Comparison of ENCODE assay signal across 13 cellular contexts in genomic region chr15:29141908-29142747, GRCh38.
DNase-seq lines count a peak whose midpoint lies in the region; ATAC-seq and TF ChIP-seq lines count a peak whose summit lies in the region.
"Had no signal": no experiment of that assay in that cellular context is flagged by ENCODE, and none has a peak within 500 bp of the region (broad histone marks: within the 10 kb centered on the region; RNA-seq: fewer than 3 reads in every experiment).

No MANE protein-coding gene starts in this region.

- peak overlapping the region in 10 of 11 experiments; percentile 11 to 71 (median 52); a peak in 17 of 22 replicates for H3K4me2 ChIP-seq in BLaER1 treated with 17β-estradiol and CSF1 and Interleukin-3, amounts not matched to agents 10 nM and 100 nM
- no peak overlapping the region for H3K4me2 ChIP-seq in H9 (ENCODE audit: insufficient read depth, insufficient read length, low read length)
- H3K4me2 ChIP-seq in mesendoderm (ENCODE audit: low read length) = no peak overlapping the region

- H2AK5ac ChIP-seq in H9 (ENCODE audit: insufficient read length, low read length) (no peak overlapping the region), mesendoderm (ENCODE audit: low read length) (no peak overlapping the region)

- H3K27ac ChIP-seq in BLaER1 treated with 17β-estradiol and CSF1 and Interleukin-3, amounts not matched to agents 10 nM and 100 nM = peak overlapping the region in 2 of 11 experiments; percentile 1 to 4; a peak in 1 of 22 replicates
- no peak overlapping the region for H3K27ac ChIP-seq in H9 (ENCODE audit: insufficient read length, low read depth, low read length)
- peak overlapping the region; percentile 79 for H3K27ac ChIP-seq in VCaP
- H3K27ac ChIP-seq in mesendoderm (ENCODE audit: low read depth, low read length) = no peak overlapping the region

- no peak overlapping the region for H4K91ac ChIP-seq in H9 (ENCODE audit: insufficient read length, low read depth, low read length)

- no peak overlapping the region for H2AFZ ChIP-seq in H9 (ENCODE audit: low read length)

- H4K8ac ChIP-seq in H9 (replicated peaks; ENCODE audit: insufficient read length, low read depth, low read length) (no peak overlapping the region), mesendoderm (ENCODE audit: low read depth, low read length) (no peak overlapping the region)

- H3K18ac ChIP-seq in H9 (ENCODE audit: insufficient read length, low read depth, low read length) (no peak overlapping the region), mesendoderm (ENCODE audit: low read length) (peak overlapping the region; percentile 29)

- no peak overlapping the region for H3K4me3 ChIP-seq in BLaER1 treated with 17β-estradiol and CSF1 and Interleukin-3, amounts not matched to agents 10 nM and 100 nM
- H3K4me3 ChIP-seq in mesendoderm (ENCODE audit: low read length) = no peak overlapping the region

- H3K79me1 ChIP-seq in H9 (ENCODE audit: insufficient read depth, low read depth, low read length, poor library complexity, severe bottlenecking) (no peaks in the 10 kb centered on the region), mesendoderm (ENCODE audit: low read length) (no peaks in the 10 kb centered on the region)

- H3K4me1 Mint-ChIP-seq in H9 = peaks cover 24% of the 10 kb centered on the region in 2 experiments
- peaks cover 8 to 14% of the 10 kb centered on the region in 2 donors for H3K4me1 Mint-ChIP-seq in natural killer cell treated with Interleukin-12 subunit alpha and Interleukin-12 subunit beta and Interleukin-15 and Interleukin-18, amount 100 ng/mL, for 72 hours (ENCODE audit: low read depth in 2 of 2)

- H3K27me3 ChIP-seq in BLaER1 treated with 17β-estradiol and CSF1 and Interleukin-3, amounts not matched to agents 10 nM and 100 nM = no peaks in the 10 kb centered on the region
- no peaks in the 10 kb centered on the region for H3K27me3 ChIP-seq in H9 (ENCODE audit: insufficient read depth, low read length)
- no peaks in the 10 kb centered on the region for H3K27me3 ChIP-seq in mesendoderm (ENCODE audit: insufficient read depth, low read length, poor library complexity)

- peaks cover 8 to 26% (median 17%) of the 10 kb centered on the region in 10 experiments; a peak in 19 of 20 replicates for H3K4me1 ChIP-seq in BLaER1 treated with 17β-estradiol and CSF1 and Interleukin-3, amounts not matched to agents 10 nM and 100 nM
- H3K4me1 ChIP-seq in H9 (ENCODE audit: insufficient read depth, low read length) (peaks cover 5% of the 10 kb centered on the region; the same call in 1 of the 2 replicates), mesendoderm (ENCODE audit: control insufficient read depth, low read depth, low read length) (peaks cover 3% of the 10 kb centered on the region)

- H3K36me3 Mint-ChIP-seq in H9 (ENCODE audit: insufficient read depth in 1 of 3, low read depth in 3 of 3) = no peaks in the 10 kb centered on the region
- H3K36me3 Mint-ChIP-seq in natural killer cell treated with Interleukin-12 subunit alpha and Interleukin-12 subunit beta and Interleukin-15 and Interleukin-18, amount 100 ng/mL, for 72 hours = no peaks in the 10 kb centered on the region
- H3K36me3 Mint-ChIP-seq: activated CD4-positive, alpha-beta memory T cell treated with anti-CD3 and anti-CD28 coated beads for 36 hours had no signal

- TF ChIP-seq CTCF in H9 (conservative IDR thresholded peaks at IDR 0.05) (no peak), VCaP (conservative IDR thresholded peaks at IDR 0.05) (no peak)

- H2BK5ac ChIP-seq in H9 (ENCODE audit: insufficient read length, low read length) = no peak overlapping the region
- H2BK5ac ChIP-seq in mesendoderm (ENCODE audit: low read length) = no peak overlapping the region

- H2BK15ac ChIP-seq in H9 (ENCODE audit: low read depth, low read length) = no peak overlapping the region
- no peak overlapping the region for H2BK15ac ChIP-seq in mesendoderm (replicated peaks; ENCODE audit: low read depth)

- no peak overlapping the region for H3K4me3 Mint-ChIP-seq in H9
- no peak overlapping the region for H3K4me3 Mint-ChIP-seq in natural killer cell treated with Interleukin-12 subunit alpha and Interleukin-12 subunit beta and Interleukin-15 and Interleukin-18, amount 100 ng/mL, for 72 hours
- H3K4me3 Mint-ChIP-seq: activated CD4-positive, alpha-beta memory T cell treated with anti-CD3 and anti-CD28 coated beads for 36 hours; T-helper 1 cell treated with Interleukin-12 subunit alpha and Interleukin-12 subunit beta and Interleukin-4 antibody, amounts not matched to agents 30 μg/mL and 1 μg/mL, for 36 hours had no signal

- H3K14ac ChIP-seq in H9 (ENCODE audit: insufficient read depth, low read length) = no peak overlapping the region

- no peak overlapping the region for H2BK120ac ChIP-seq in H9 (ENCODE audit: low read depth, low read length, poor library complexity, severe bottlenecking)
- no peak overlapping the region for H2BK120ac ChIP-seq in mesendoderm (ENCODE audit: low read depth, low read length)

- no CpG with 5 or more reads among the region's 10 CpGs for WGBS in H9 (ENCODE audit: extremely low coverage, insufficient read length, low lambda C conversion rate)
- no CpG with 5 or more reads among the region's 10 CpGs for WGBS in mesendoderm (ENCODE audit: extremely low coverage, insufficient coverage, low lambda C conversion rate)

- no peaks in the 10 kb centered on the region for H3K36me3 ChIP-seq in BLaER1 treated with 17β-estradiol and CSF1 and Interleukin-3, amounts not matched to agents 10 nM and 100 nM
- H3K36me3 ChIP-seq in mesendoderm (ENCODE audit: control insufficient read depth, insufficient read depth, low read length) = no peaks in the 10 kb centered on the region

- H2BK20ac ChIP-seq in H9 (ENCODE audit: low read depth, low read length, poor library complexity, severe bottlenecking) = no peak overlapping the region

- H3K9ac ChIP-seq in BLaER1 treated with 17β-estradiol and CSF1 and Interleukin-3, amounts not matched to agents 10 nM and 100 nM = 0 out of 22 replicates have a peak overlapping the region, but pooled peaks of 1 of the 11 experiments have one; percentile 37
- H3K9ac ChIP-seq in H9 (ENCODE audit: extremely low read depth, insufficient read length, low read length) = no peak overlapping the region
- no peak overlapping the region for H3K9ac ChIP-seq in mesendoderm (ENCODE audit: low read length)

- peaks cover 0 to 8% (median 0%) of the 10 kb centered on the region in 11 experiments; a peak in 2 of 22 replicates for H4K20me1 ChIP-seq in BLaER1 treated with 17β-estradiol and CSF1 and Interleukin-3, amounts not matched to agents 10 nM and 100 nM
- no peaks in the 10 kb centered on the region for H4K20me1 ChIP-seq in H9 (ENCODE audit: control insufficient read depth, insufficient read depth, insufficient read length)

- DNase-seq in H9 (peak; percentile 14), mesendoderm (no peak)
- no peak for DNase-seq in natural killer cell treated with Interleukin-12 subunit alpha and Interleukin-12 subunit beta and Interleukin-15 and Interleukin-18, amount 100 ng/mL, for 72 hours (ENCODE audit: low spot score)
- no peak for DNase-seq in stimulated activated CD4-positive, alpha-beta T cell treated with anti-CD3 and anti-CD28 coated beads, Interleukin-2, amount 100 ng/mL, for 24 hours
- DNase-seq: activated CD4-positive, alpha-beta memory T cell treated with anti-CD3 and anti-CD28 coated beads for 36 hours; midbrain; NCI-H2227 treated with DMSO at 0.1 percent for 48 hours had no signal

- peaks cover 6% of the 10 kb centered on the region for H3K23me2 ChIP-seq in H9 (ENCODE audit: insufficient read length, low read depth, low read length, poor library complexity, severe bottlenecking)

- ATAC-seq in HG03045 (IDR thresholded peaks at IDR 0.05; ENCODE audit: unreplicated experiment) (no peak), HG03196 (IDR thresholded peaks at IDR 0.05; ENCODE audit: unreplicated experiment) (no peak)
- ATAC-seq in natural killer cell treated with Interleukin-12 subunit alpha and Interleukin-12 subunit beta and Interleukin-15 and Interleukin-18, amount 100 ng/mL, for 72 hours = no peak
- ATAC-seq: Panc1 had no signal

- no peak overlapping the region for H2BK12ac ChIP-seq in H9 (ENCODE audit: insufficient read length, low read depth, low read length)

- no peaks in the 10 kb centered on the region; the same call in none of the 2 replicates for H3K27me3 Mint-ChIP-seq in H9 (ENCODE audit: low read depth)
- peaks cover 41 to 60% of the 10 kb centered on the region in 2 donors for H3K27me3 Mint-ChIP-seq in natural killer cell treated with Interleukin-12 subunit alpha and Interleukin-12 subunit beta and Interleukin-15 and Interleukin-18, amount 100 ng/mL, for 72 hours

- H4K5ac ChIP-seq in H9 (ENCODE audit: insufficient read length, low read depth, low read length) = no peak overlapping the region
- H4K5ac ChIP-seq in mesendoderm (ENCODE audit: low read length) = no peak overlapping the region

- H3K56ac ChIP-seq in H9 (ENCODE audit: insufficient read length, low read depth, low read length) = no peak overlapping the region
- no peak overlapping the region for H3K56ac ChIP-seq in mesendoderm (ENCODE audit: low read length)

- no peaks in the 10 kb centered on the region for H3K9me3 ChIP-seq in BLaER1 treated with 17β-estradiol and CSF1 and Interleukin-3, amounts not matched to agents 10 nM and 100 nM (replicated peaks in 1 of 11)
- H3K9me3 ChIP-seq in H9 (ENCODE audit: control insufficient read depth, low read depth, low read length) = no peaks in the 10 kb centered on the region

- H3K4ac ChIP-seq in H9 (ENCODE audit: low read depth, low read length) = no peak overlapping the region
- H3K4ac ChIP-seq in mesendoderm (ENCODE audit: low read depth, low read length) = no peak overlapping the region

- no peak overlapping the region for H3T11ph ChIP-seq in H9 (ENCODE audit: low read length)

- H3K9me3 Mint-ChIP-seq in H9 = no peaks in the 10 kb centered on the region
- H3K9me3 Mint-ChIP-seq in natural killer cell treated with Interleukin-12 subunit alpha and Interleukin-12 subunit beta and Interleukin-15 and Interleukin-18, amount 100 ng/mL, for 72 hours = no peaks in the 10 kb centered on the region
- H3K9me3 Mint-ChIP-seq: activated CD4-positive, alpha-beta memory T cell treated with anti-CD3 and anti-CD28 coated beads for 36 hours; T-helper 1 cell treated with Interleukin-12 subunit alpha and Interleukin-12 subunit beta and Interleukin-4 antibody, amounts not matched to agents 30 μg/mL and 1 μg/mL, for 36 hours had no signal

- no peak overlapping the region for H3K23ac ChIP-seq in H9 (ENCODE audit: insufficient read length, low read depth, low read length)
- H3K23ac ChIP-seq in mesendoderm (ENCODE audit: low read length) = no peak overlapping the region

- no peaks in the 10 kb centered on the region for H3K79me2 ChIP-seq in H9 (ENCODE audit: insufficient read depth, low read length)
- H3K79me2 ChIP-seq in mesendoderm (ENCODE audit: control insufficient read depth, insufficient read depth, low read length) = no peaks in the 10 kb centered on the region

- peak overlapping the region in 1 of 3 experiments; percentile 44; a peak in 1 of 7 replicates for H3K27ac Mint-ChIP-seq in H9
- no peak overlapping the region for H3K27ac Mint-ChIP-seq in natural killer cell treated with Interleukin-12 subunit alpha and Interleukin-12 subunit beta and Interleukin-15 and Interleukin-18, amount 100 ng/mL, for 72 hours
- H3K27ac Mint-ChIP-seq: activated CD4-positive, alpha-beta memory T cell treated with anti-CD3 and anti-CD28 coated beads for 36 hours; T-helper 1 cell treated with Interleukin-12 subunit alpha and Interleukin-12 subunit beta and Interleukin-4 antibody, amounts not matched to agents 30 μg/mL and 1 μg/mL, for 36 hours had no signal

Comparison
In these comparisons a context has a peak if more than half of its experiments do, and no peak if none do; other contexts are left out.
1. H3K4me2 ChIP-seq: peak in BLaER1 treated with 17β-estradiol and CSF1 and Interleukin-3, amounts not matched to agents 10 nM and 100 nM (10 of 11); none in H9 (single experiment) and mesendoderm (single experiment).